ENCODE assay signal across 16 cellular contexts in genomic region chrX:136318166-136318565, GRCh38. TPM values are rescaled to one million over a fixed set of nuclear protein-coding genes. Genes with fewer than 3 reads are reported as not detected.
DNase-seq lines count a peak whose midpoint lies in the region; ATAC-seq and TF ChIP-seq lines count a peak whose summit lies in the region.
"Had no signal": no experiment of that assay in that cellular context is flagged by ENCODE, and none has a peak within 500 bp of the region (broad histone marks: within the 10 kb centered on the region; RNA-seq: fewer than 3 reads in every experiment).

No MANE protein-coding gene starts in this region.

- H3K9me3 ChIP-seq in HAP-1: no peaks in the 10 kb centered on the region
- no peaks in the 10 kb centered on the region for H3K9me3 ChIP-seq in adipocyte (ENCODE audit: control insufficient read depth, low read length)
- H3K9me3 ChIP-seq in CD8-positive, alpha-beta T cell (ENCODE audit: low read length): no peaks in the 10 kb centered on the region
- H3K9me3 ChIP-seq: BLaER1 had no signal

- no peak overlapping the region for H3K9ac ChIP-seq in adipocyte (ENCODE audit: low read length)
- H3K9ac ChIP-seq: BLaER1 had no signal

- TF ChIP-seq CTCF in CD8-positive, alpha-beta T cell (IDR thresholded peaks at IDR 0.05): no peak

- H3K36me3 ChIP-seq in HAP-1 (replicated peaks): no peaks in the 10 kb centered on the region
- H3K36me3 ChIP-seq in adipocyte (ENCODE audit: control insufficient read depth, insufficient read depth, low read length, severe bottlenecking): no peaks in the 10 kb centered on the region
- H3K36me3 ChIP-seq in CD8-positive, alpha-beta T cell (ENCODE audit: insufficient read depth, low read length): no peaks in the 10 kb centered on the region
- H3K36me3 ChIP-seq: BLaER1 had no signal

- no peak for ATAC-seq in GM21367 (IDR thresholded peaks at IDR 0.05; ENCODE audit: unreplicated experiment)
- ATAC-seq in CD8-positive, alpha-beta T cell: no peak

- peak; percentile 64 for DNase-seq in DMS 273 (lab: John Stamatoyannopoulos, UW; ENCODE audit: unreplicated experiment)
- DNase-seq in HAP-1 (ENCODE audit: low spot score in 2 of 2): peak; percentile 83 to 92
- DNase-seq in adipocyte (ENCODE audit: low read depth): peak; percentile 4
- no peak for DNase-seq in NCI-H345 (lab: John Stamatoyannopoulos, UW)
- DNase-seq in CD8-positive, alpha-beta T cell: no peak
- DNase-seq: AML-193, DMS79, GOT3, HCEC 1CT, HFFc6, Karpas-422 had no signal

- H3K36me3 Mint-ChIP-seq in CD8-positive, alpha-beta T cell: no peaks in the 10 kb centered on the region

- intact Hi-C loops in CD8-positive, alpha-beta T cell (cut with DNase I, micrococcal nuclease): no loop called here

- H3K27me3 ChIP-seq in HAP-1 (ENCODE audit: low read depth): no peaks in the 10 kb centered on the region
- H3K27me3 ChIP-seq in adipocyte (replicated peaks; ENCODE audit: control insufficient read depth, insufficient read depth, low read length): peaks cover 14% of the 10 kb centered on the region
- no peaks in the 10 kb centered on the region for H3K27me3 ChIP-seq in CD8-positive, alpha-beta T cell (ENCODE audit: insufficient read depth, low read length)

- H3K27ac Mint-ChIP-seq in CD8-positive, alpha-beta T cell: no peak overlapping the region
- H3K27ac Mint-ChIP-seq: HFFc6 had no signal

- no peaks in the 10 kb centered on the region for H3K9me3 Mint-ChIP-seq in CD8-positive, alpha-beta T cell
- H3K9me3 Mint-ChIP-seq: HFFc6 had no signal

- H3K4me3 Mint-ChIP-seq in CD8-positive, alpha-beta T cell: no peak overlapping the region
- H3K4me3 Mint-ChIP-seq: HFFc6 had no signal

- POLR2A ChIA-PET in CD8-positive, alpha-beta T cell (lab: Charles Lee): no interaction called here

- CTCF ChIA-PET in CD8-positive, alpha-beta T cell (lab: Charles Lee): no interaction called here

- in situ Hi-C loops in HAP-1 (cut with MboI; ENCODE audit: low sequenced_read_pairs): no loop called here

- no peaks in the 10 kb centered on the region for H3K27me3 Mint-ChIP-seq in CD8-positive, alpha-beta T cell (ENCODE audit: low read depth)

- H3K4me1 Mint-ChIP-seq in CD8-positive, alpha-beta T cell (ENCODE audit: low read depth): no peaks in the 10 kb centered on the region

- no peak overlapping the region for H3K27ac ChIP-seq in CD8-positive, alpha-beta T cell (ENCODE audit: low read depth, low read length)
- H3K27ac ChIP-seq: BLaER1, HL-60 had no signal

- H3K4me3 ChIP-seq in HAP-1: no peak overlapping the region
- no peak overlapping the region for H3K4me3 ChIP-seq in adipocyte (ENCODE audit: low read length)
- H3K4me3 ChIP-seq in CD8-positive, alpha-beta T cell (ENCODE audit: low read depth, low read length): no peak overlapping the region
- H3K4me3 ChIP-seq: BLaER1, K562 had no signal

- H3K4me1 ChIP-seq in HAP-1: peaks cover 41% of the 10 kb centered on the region
- H3K4me1 ChIP-seq in adipocyte (ENCODE audit: control insufficient read depth, insufficient read depth, low read length): peaks cover 13% of the 10 kb centered on the region
- no peaks in the 10 kb centered on the region for H3K4me1 ChIP-seq in CD8-positive, alpha-beta T cell (ENCODE audit: insufficient read depth, low read length)
- H3K4me1 ChIP-seq: BLaER1 had no signal

RNA-seq across cellular contexts. Expression of gene ADGRG4, which starts 17.4 kb away (rescaled TPM):
- not detected for total RNA-seq in CD8-positive, alpha-beta T cell
- total RNA-seq: G401, K562 had no signal

Comparison
In these comparisons a context has a peak if more than half of its experiments do, and no peak if none do; other contexts are left out.
1. DNase-seq: peak in DMS 273 (single experiment), HAP-1 (2 of 2) and adipocyte (single experiment); none in NCI-H345 (single experiment) and CD8-positive, alpha-beta T cell (0 of 7).